18 cellular contexts compared by ENCODE assay signal in the genomic region with DNA sequence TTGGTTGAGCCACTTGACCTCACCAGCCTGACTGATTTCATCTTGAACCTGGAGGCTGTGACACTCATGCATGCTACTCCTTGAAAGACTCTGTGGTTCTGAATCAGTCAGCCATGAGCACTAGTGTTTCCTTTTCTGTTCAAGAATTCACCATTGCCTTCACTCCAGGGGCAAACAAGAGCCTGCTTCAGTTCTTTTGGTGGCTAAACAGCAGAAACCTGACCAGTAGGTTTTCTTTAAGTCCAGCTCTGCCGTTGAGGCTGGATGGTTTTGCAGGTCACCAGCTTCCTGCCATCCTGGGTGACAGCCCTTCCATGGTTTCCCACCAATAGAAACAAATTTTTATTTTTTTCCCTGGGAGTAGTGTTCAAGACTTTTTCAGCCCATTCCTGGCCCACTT.
DNase-seq lines count a peak whose midpoint lies in the region.
"Had no signal": no experiment of that assay in that cellular context is flagged by ENCODE, and none has a peak within 500 bp of the region (broad histone marks: within the 10 kb centered on the region; RNA-seq: fewer than 3 reads in every experiment).

No MANE protein-coding gene starts in this region.

- no peak overlapping the region for H3K27ac ChIP-seq in BLaER1 treated with 17β-estradiol and CSF1 and Interleukin-3, amounts not matched to agents 10 nM and 100 nM

- H3K9me3 ChIP-seq in BLaER1 treated with 17β-estradiol and CSF1 and Interleukin-3, amounts not matched to agents 10 nM and 100 nM (replicated peaks in 1 of 11) = no peaks in the 10 kb centered on the region
- H3K9me3 ChIP-seq: BE2C, Caco-2 had no signal

- no peak overlapping the region for H3K4me3 ChIP-seq in BLaER1 treated with 17β-estradiol and CSF1 and Interleukin-3, amounts not matched to agents 10 nM and 100 nM
- H3K4me3 ChIP-seq: GM12878 had no signal

- no peak overlapping the region for H3K9ac ChIP-seq in BLaER1 treated with 17β-estradiol and CSF1 and Interleukin-3, amounts not matched to agents 10 nM and 100 nM

- DNase-seq in kidney tubule cell (ENCODE audit: low spot score) (peak; percentile 19), hypothalamus (lab: John Stamatoyannopoulos, UW) (no peak), COLO668 (lab: John Stamatoyannopoulos, UW; ENCODE audit: unreplicated experiment) (no peak)
- DNase-seq in activated CD4-positive, alpha-beta T cell treated with anti-CD3 and anti-CD28 coated beads for 48 hours = no peak
- DNase-seq: 8988T; ACHN; BE2C; C1 segment of cervical spinal cord; Caco-2; Calu3; CD4-positive, alpha-beta memory T cell; CD4-positive, CD25-positive, alpha-beta regulatory T cell; CD8-positive, alpha-beta memory T cell; DND-41; EL; GDM1 had no signal

- no peaks in the 10 kb centered on the region for H4K20me1 ChIP-seq in BLaER1 treated with 17β-estradiol and CSF1 and Interleukin-3, amounts not matched to agents 10 nM and 100 nM

- H3K27me3 ChIP-seq in BLaER1 treated with 17β-estradiol and CSF1 and Interleukin-3, amounts not matched to agents 10 nM and 100 nM = no peaks in the 10 kb centered on the region
- H3K27me3 ChIP-seq: BE2C had no signal

- no peaks in the 10 kb centered on the region for H3K36me3 ChIP-seq in BLaER1 treated with 17β-estradiol and CSF1 and Interleukin-3, amounts not matched to agents 10 nM and 100 nM
- H3K36me3 ChIP-seq: BE2C had no signal

- peaks cover 0 to 30% (median 20%) of the 10 kb centered on the region in 10 experiments; a peak in 13 of 20 replicates for H3K4me1 ChIP-seq in BLaER1 treated with 17β-estradiol and CSF1 and Interleukin-3, amounts not matched to agents 10 nM and 100 nM
- H3K4me1 ChIP-seq: BE2C, Caco-2 had no signal

- peak overlapping the region in 8 of 11 experiments; percentile 39 to 71 (median 57); a peak in 16 of 22 replicates for H3K4me2 ChIP-seq in BLaER1 treated with 17β-estradiol and CSF1 and Interleukin-3, amounts not matched to agents 10 nM and 100 nM
